7 cellular contexts compared by ENCODE assay signal in the genomic region with DNA sequence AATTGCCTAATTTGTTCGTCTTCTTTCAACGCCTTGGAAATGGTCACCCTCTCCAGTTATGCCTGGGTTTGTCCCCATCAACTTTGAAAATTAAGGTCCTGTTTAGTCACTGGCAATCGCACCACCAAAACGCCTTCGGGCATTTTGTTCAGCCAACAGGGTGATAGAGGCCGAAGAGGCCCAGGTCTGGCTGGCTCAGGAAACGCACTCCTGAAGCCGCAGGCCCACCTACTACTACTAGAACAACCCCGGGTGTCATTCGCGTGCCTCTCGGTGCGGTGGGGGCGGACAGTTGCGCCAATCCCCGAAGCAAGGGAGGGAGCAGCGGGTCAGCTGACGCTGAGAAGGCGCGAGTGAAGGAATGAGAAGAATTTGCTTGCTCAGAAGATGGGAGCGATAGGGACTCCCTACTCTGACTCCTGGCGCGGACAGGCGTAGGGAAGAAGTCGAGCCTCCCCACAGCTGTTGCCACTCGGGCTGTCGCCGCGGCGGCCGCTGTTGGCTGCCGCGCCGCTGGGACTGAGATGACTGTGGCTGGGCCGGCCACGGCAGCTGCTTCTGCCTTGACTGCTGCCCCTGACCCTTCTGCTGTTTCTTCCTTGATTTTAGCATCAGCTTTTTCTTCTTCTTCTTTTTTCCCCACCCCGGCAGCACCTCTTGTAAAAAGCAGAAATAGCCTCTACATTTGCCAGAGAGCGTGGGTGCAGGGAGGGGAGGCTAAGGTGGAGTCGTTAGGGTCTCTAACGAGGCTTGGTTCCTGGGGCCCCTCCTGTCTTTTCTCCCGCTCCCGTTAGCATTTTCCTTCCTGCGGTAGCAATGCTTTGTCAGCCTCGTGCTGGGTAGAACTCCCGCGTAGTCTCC.
DNase-seq lines count a peak whose midpoint lies in the region; ATAC-seq, FAIRE-seq and TF ChIP-seq lines count a peak whose summit lies in the region.

No MANE protein-coding gene starts in this region.

- no peaks in the 10 kb centered on the region for H4K20me1 ChIP-seq in astrocyte (ENCODE audit: insufficient read depth, low read length)

- no peaks in the 10 kb centered on the region for H3K36me3 ChIP-seq in astrocyte (ENCODE audit: insufficient read depth, low read length)

- peak overlapping the region; percentile 50 for H3K4me3 ChIP-seq in astrocyte (ENCODE audit: insufficient read depth, low read depth, low read length)

- no peaks in the 10 kb centered on the region for H3K9me3 Mint-ChIP-seq in astrocyte (ENCODE audit: unreplicated experiment)
- H3K9me3 Mint-ChIP-seq in progenitor cell of endocrine pancreas (ENCODE audit: low read depth), result no peaks in the 10 kb centered on the region

- H3K27me3 Mint-ChIP-seq in astrocyte (ENCODE audit: low read depth, unreplicated experiment), result no peaks in the 10 kb centered on the region
- peaks cover 5% of the 10 kb centered on the region for H3K27me3 Mint-ChIP-seq in progenitor cell of endocrine pancreas

- H3K9me3 ChIP-seq in astrocyte (ENCODE audit: insufficient read depth, low read depth, low read length), result no peaks in the 10 kb centered on the region

- TF ChIP-seq CTCF in astrocyte (IDR thresholded peaks at IDR 0.05; ENCODE audit: insufficient read depth, low read depth, low read length), result no peak
- TF ChIP-seq CTCF in progenitor cell of endocrine pancreas (IDR thresholded peaks at IDR 0.05; ENCODE audit: unreplicated experiment), result no peak

- H3K4me1 ChIP-seq in astrocyte (ENCODE audit: insufficient read depth, low read length), result peaks cover 24% of the 10 kb centered on the region

- H3K4me3 Mint-ChIP-seq in astrocyte (ENCODE audit: unreplicated experiment) (peak overlapping the region; percentile 86), progenitor cell of endocrine pancreas (ENCODE audit: low read depth) (peak overlapping the region; percentile 79)

- ATAC-seq in HG03354 (IDR thresholded peaks at IDR 0.05; ENCODE audit: poor library complexity, severe bottlenecking, unreplicated experiment) (peak; percentile 65), GM18517 (IDR thresholded peaks at IDR 0.05; ENCODE audit: unreplicated experiment) (no peak), HG03571 (IDR thresholded peaks at IDR 0.05; ENCODE audit: unreplicated experiment) (no peak)

- FAIRE-seq in astrocyte (lab: Jason Lieb, UNC), result no peak

- peak overlapping the region; percentile 87 for H2AFZ ChIP-seq in astrocyte (ENCODE audit: low read depth, low read length)

- no peaks in the 10 kb centered on the region for H3K79me2 ChIP-seq in astrocyte (ENCODE audit: insufficient read depth, low read length)

- no peaks in the 10 kb centered on the region for H3K27me3 ChIP-seq in astrocyte (ENCODE audit: insufficient read depth, low read length)

- DNase-seq in astrocyte (ENCODE audit: low read depth), result peak; percentile 94
- peak; percentile 86 for DNase-seq in hepatic stellate cell (ENCODE audit: low spot score)
- peak; percentile 56 for DNase-seq in progenitor cell of endocrine pancreas (ENCODE audit: low spot score, unreplicated experiment)
- DNase-seq in T1000 (lab: John Stamatoyannopoulos, UW), result no peak

- no peaks in the 10 kb centered on the region for H3K36me3 Mint-ChIP-seq in astrocyte (ENCODE audit: low read depth, unreplicated experiment)
- H3K36me3 Mint-ChIP-seq in progenitor cell of endocrine pancreas (ENCODE audit: insufficient read depth), result no peaks in the 10 kb centered on the region

- H3K27ac Mint-ChIP-seq in astrocyte (ENCODE audit: unreplicated experiment) (peak overlapping the region; percentile 100), progenitor cell of endocrine pancreas (peak overlapping the region; percentile 98)

- H3K4me2 ChIP-seq in astrocyte (ENCODE audit: low read length), result peak overlapping the region; percentile 86

- H3K9ac ChIP-seq in astrocyte (ENCODE audit: low read length), result peak overlapping the region; percentile 79

- H3K27ac ChIP-seq in astrocyte (ENCODE audit: low read depth, low read length), result peak overlapping the region; percentile 81

- H3K4me1 Mint-ChIP-seq in astrocyte (ENCODE audit: low read depth, unreplicated experiment) (peaks cover 43% of the 10 kb centered on the region), progenitor cell of endocrine pancreas (ENCODE audit: low read depth) (peaks cover 20% of the 10 kb centered on the region)
